Comparison of ENCODE assay signal across 8 cellular contexts in genomic region chr9:133335924-133336811, GRCh38. TPM values are rescaled to one million over a fixed set of nuclear protein-coding genes. Genes with fewer than 3 reads are reported as not detected.
DNase-seq lines count a peak whose midpoint lies in the region; ATAC-seq, FAIRE-seq and TF ChIP-seq lines count a peak whose summit lies in the region.

SURF6 (minus strand) TSS chr9:133336188; CDS start chr9:133336132, 56 bp downstream.

- peak within 1 kb of the TSS; percentile 42 to 60 (median 52) for H3K27ac ChIP-seq in pancreas
- H3K27ac ChIP-seq in thyroid gland = peak within 1 kb of the TSS in 2 of 3 donors; percentile 50 to 71

- peak within 1 kb of the TSS; percentile 63 to 85 (median 81) for H3K4me3 ChIP-seq in pancreas
- H3K4me3 ChIP-seq in thyroid gland (replicated peaks in 1 of 3) = peak within 1 kb of the TSS; percentile 81 to 91 (median 90)

- TF ChIP-seq CTCF in pancreas (IDR thresholded peaks at IDR 0.05) (no peak), thyroid gland (IDR thresholded peaks at IDR 0.05) (peak in 1 of 6 experiments; percentile 31)

- DNase-seq in GM12892 (ENCODE audit: insufficient read length) (peak; percentile 93), NCI-H1436 treated with DMSO at 0.1 percent for 48 hours (lab: John Stamatoyannopoulos, UW) (peak; percentile 29), SW480 (ENCODE audit: low spot score) (peak; percentile 90), Right ventricle myocardium inferior (ENCODE audit: missing footprints) (peak; percentile 97), pancreas (peak; percentile 86 to 97 (median 90)), thyroid gland (peak; percentile 88 to 92)
- DNase-seq in activated naive CD8-positive, alpha-beta T cell treated with anti-CD3 and anti-CD28 coated beads, Interleukin-2, amount 50 U/mL, for 16 hours (ENCODE audit: low read depth, low spot score) = peak; percentile 87

- TF ChIP-seq POLR2A in GM12892 (IDR thresholded peaks at IDR 0.05; ENCODE audit: low read depth, low read length) (peak; percentile 87; the same call in 1 of the 2 replicates), thyroid gland (IDR thresholded peaks at IDR 0.05) (peak in 1 of 2 donors; percentile 71)

- intact Hi-C loops in Right ventricle myocardium inferior (cut with DNase I) = loop anchor here (1.0 to 5.0 kb wide), 2 partner anchors 11 to 41 kb away; partner anchors contain the start of genes STKLD1 and SURF4
- intact Hi-C loops in pancreas (cut with DNase I) = loop anchor here in 1 of 3 donors (10.0 kb wide), 1 partner anchor 151 kb away; no protein-coding TSS in a partner anchor
- intact Hi-C loops in thyroid gland (cut with DNase I) = loop anchor here (5.0 kb wide), 1 partner anchor 41 kb away; the partner anchor contains the start of genes STKLD1 and SURF4

- ATAC-seq in HG02852 (IDR thresholded peaks at IDR 0.05; ENCODE audit: unreplicated experiment) (peak; percentile 78), Right ventricle myocardium inferior (peak; percentile 94), pancreas (peak; percentile 97 to 99 (median 97))

- peaks cover 0 to 36% (median 12%) of the 10 kb centered on the region in 3 donors for H3K36me3 ChIP-seq in pancreas
- peaks cover 33 to 40% of the 10 kb centered on the region in 2 donors for H3K36me3 ChIP-seq in thyroid gland

- peaks cover 7 to 8% (median 8%) of the 10 kb centered on the region in 3 donors for H3K4me1 ChIP-seq in pancreas
- H3K4me1 ChIP-seq in thyroid gland = peaks cover 16 to 21% of the 10 kb centered on the region in 2 donors

- no peaks in the 10 kb centered on the region for H3K27me3 ChIP-seq in pancreas
- no peaks in the 10 kb centered on the region for H3K27me3 ChIP-seq in thyroid gland

- WGBS in pancreas, 2 donors = 3 to 4% methylated on average over 69 to 70 of the region's 70 CpGs
- WGBS in thyroid gland, 2 donors = 2 to 5% methylated on average over 48 to 54 of the region's 70 CpGs

- H3K9me3 ChIP-seq in pancreas (no peaks in the 10 kb centered on the region), thyroid gland (no peaks in the 10 kb centered on the region)

- FAIRE-seq in GM12892 (lab: Jason Lieb, UNC) (peak; percentile 99), pancreas (lab: Jason Lieb, UNC) (no peak)

RNA-seq across cellular contexts. Expression of gene SURF6, which starts in this region (rescaled TPM):
- polyA plus RNA-seq in GM12892 (2012; ENCODE audit: missing spikeins) = 8.5 TPM
- total RNA-seq in Right ventricle myocardium inferior = 13.4 TPM
- 10 to 100 TPM in 2 of 6 donors, 1 to 10 TPM in 4; 5.8 to 13.6 (median 7.6) TPM for total RNA-seq in pancreas
- 10 to 100 TPM; 17.7 to 19.8 TPM for polyA plus RNA-seq in pancreas
- total RNA-seq in thyroid gland = 10 to 100 TPM; 18.4 to 34.9 (median 22.0) TPM

Comparison
In these comparisons a context has a peak if more than half of its experiments do, and no peak if none do; other contexts are left out.
1. Peak in every context shown above with its lines: DNase-seq, ATAC-seq, H3K4me3 ChIP-seq and H3K27ac ChIP-seq.
2. DNase-seq: peak in every context shown above with its lines; median percentile 97 in Right ventricle myocardium inferior; 93 in GM12892; 90 in SW480; 90 in thyroid gland; 90 in pancreas; 87 in activated naive CD8-positive, alpha-beta T cell treated with anti-CD3 and anti-CD28 coated beads, Interleukin-2, amount 50 U/mL, for 16 hours; 29 in NCI-H1436 treated with DMSO at 0.1 percent for 48 hours.